In genomic region chr3:140292154-140292553, GRCh38 we compare ENCODE assay signal across 22 cellular contexts.
DNase-seq lines count a peak whose midpoint lies in the region; ATAC-seq, FAIRE-seq and TF ChIP-seq lines count a peak whose summit lies in the region.
"Had no signal": no experiment of that assay in that cellular context is flagged by ENCODE, and none has a peak within 500 bp of the region (broad histone marks: within the 10 kb centered on the region; RNA-seq: fewer than 3 reads in every experiment).

No MANE protein-coding gene starts in this region.

- peak; percentile 94 for DNase-seq in HT1080 (ENCODE audit: low read depth)
- peak; percentile 30 for DNase-seq in mammary epithelial cell
- DNase-seq in foreskin keratinocyte = peak in 1 of 2 donors; percentile 80
- no peak for DNase-seq in uterus
- DNase-seq in stimulated activated CD4-positive, alpha-beta T cell treated with anti-CD3 and anti-CD28 coated beads, Interleukin-1b, Interleukin-23, amount 100 ng/mL, for 48 hours = no peak
- DNase-seq in HTR-8/SVneo (ENCODE audit: insufficient read length, low spot score) = no peak
- DNase-seq: activated CD4-positive, alpha-beta T cell treated with anti-CD3 and anti-CD28 coated beads for 48 hours; activated CD8-positive, alpha-beta memory T cell treated with anti-CD3 and anti-CD28 coated beads, Interleukin-2, amount 50 U/mL, for 4 hours; activated naive CD4-positive, alpha-beta T cell; dermis blood vessel endothelial cell; GF-D8; left colon; NCI-H1048; NCI-H526 treated with DMSO at 0.1 percent for 48 hours; PC-9; SK-N-SH had no signal

- no peak for FAIRE-seq in HTR-8/SVneo (lab: Jason Lieb, UNC)

- H3K36me3 ChIP-seq in mammary epithelial cell (ENCODE audit: insufficient read depth, low read length) (no peaks in the 10 kb centered on the region), skeletal muscle tissue (ENCODE audit: control insufficient read depth in 3 of 3, insufficient read depth in 3 of 3, low read length in 3 of 3) (no peaks in the 10 kb centered on the region), uterus (no peaks in the 10 kb centered on the region)
- H3K36me3 ChIP-seq: ascending aorta, BE2C, ovary, thoracic aorta had no signal

- intact Hi-C loops in mammary epithelial cell (cut with micrococcal nuclease) = no loop called here
- intact Hi-C loops in uterus (cut with DNase I; ENCODE audit: low total_unique reads) = no loop called here

- no peaks in the 10 kb centered on the region for H4K20me1 ChIP-seq in mammary epithelial cell (ENCODE audit: insufficient read depth, low read length)

- 25% methylated on average over 2 of the region's 2 CpGs for WGBS in mammary epithelial cell (ENCODE audit: low coverage, missing lambda C conversion rate)

- peak overlapping the region; percentile 43 for H3K4me2 ChIP-seq in mammary epithelial cell (ENCODE audit: insufficient read depth, low read depth, low read length)
- H3K4me2 ChIP-seq: PC-9, SK-N-SH had no signal

- CTCF ChIA-PET in mammary epithelial cell (lab: Charles Lee; ENCODE audit: low non-redundant PET) = no interaction called here

- no peaks in the 10 kb centered on the region for H3K9me3 ChIP-seq in mammary epithelial cell (replicated peaks; ENCODE audit: insufficient read depth, low read length)
- H3K9me3 ChIP-seq in skeletal muscle tissue (ENCODE audit: control insufficient read depth in 3 of 3, low read length in 3 of 3) = no peaks in the 10 kb centered on the region
- H3K9me3 ChIP-seq in uterus = no peaks in the 10 kb centered on the region
- H3K9me3 ChIP-seq: ascending aorta, BE2C, ovary, SK-N-SH, thoracic aorta had no signal

- no peak for TF ChIP-seq POLR2A in uterus (IDR thresholded peaks at IDR 0.05)

- H3K27me3 ChIP-seq in mammary epithelial cell (ENCODE audit: insufficient read depth, low read length) (no peaks in the 10 kb centered on the region), foreskin keratinocyte (no peaks in the 10 kb centered on the region), skeletal muscle tissue (ENCODE audit: control insufficient read depth in 3 of 3, insufficient read depth in 3 of 3, low read length in 3 of 3) (no peaks in the 10 kb centered on the region), uterus (no peaks in the 10 kb centered on the region)
- H3K27me3 ChIP-seq: ascending aorta, BE2C, ovary had no signal

- dilution Hi-C loops in mammary epithelial cell (cut with HindIII; ENCODE audit: low sequenced_read_pairs) = no loop called here

- H2AFZ ChIP-seq in mammary epithelial cell (ENCODE audit: low read depth, low read length) = peak overlapping the region; percentile 18
- H2AFZ ChIP-seq: PC-9 had no signal

- BruUV-seq in mammary epithelial cell (replicated peaks; lab: Mats Ljungman, UMichigan) = no TSS peak

- H3K4me1 ChIP-seq in mammary epithelial cell (ENCODE audit: insufficient read depth, low read length) (peaks cover 54% of the 10 kb centered on the region), foreskin keratinocyte (peaks cover 29% of the 10 kb centered on the region), skeletal muscle tissue (ENCODE audit: control insufficient read depth in 3 of 3, insufficient read depth in 3 of 3, low read length in 3 of 3) (peaks cover 0 to 2% (median 0%) of the 10 kb centered on the region in 3 donors), uterus (no peaks in the 10 kb centered on the region)
- H3K4me1 ChIP-seq: ascending aorta, BE2C had no signal

- no peaks in the 10 kb centered on the region for H3K79me2 ChIP-seq in mammary epithelial cell (ENCODE audit: insufficient read depth, low read length)

- no peak for TF ChIP-seq CTCF in mammary epithelial cell (conservative IDR thresholded peaks at IDR 0.05 in 1 of 2, IDR thresholded peaks at IDR 0.05 in 1 of 2; ENCODE audit: extremely low read depth in 1 of 2, insufficient read depth in 1 of 2, low read depth in 1 of 2, low read length in 2 of 2)
- TF ChIP-seq CTCF in foreskin keratinocyte (conservative IDR thresholded peaks at IDR 0.05) = no peak
- TF ChIP-seq CTCF in uterus (IDR thresholded peaks at IDR 0.05) = no peak

- ATAC-seq in foreskin keratinocyte = peak; percentile 43
- ATAC-seq: left colon had no signal

- H3K27ac ChIP-seq in mammary epithelial cell (ENCODE audit: insufficient read depth, low read depth, low read length) = peak overlapping the region; percentile 68
- peak overlapping the region; percentile 24 for H3K27ac ChIP-seq in foreskin keratinocyte
- H3K27ac ChIP-seq in skeletal muscle tissue (ENCODE audit: low read depth, low read length) = peak overlapping the region; percentile 31
- H3K27ac ChIP-seq in uterus = no peak overlapping the region
- H3K27ac ChIP-seq: ascending aorta, ovary, PC-9, skin epidermis, thoracic aorta had no signal

- no peak overlapping the region for H3K9ac ChIP-seq in mammary epithelial cell (ENCODE audit: insufficient read depth, low read length)
- no peak overlapping the region for H3K9ac ChIP-seq in skeletal muscle tissue (ENCODE audit: low read depth in 1 of 3, low read length in 3 of 3)
- H3K9ac ChIP-seq: SK-N-SH had no signal

- no peak overlapping the region for H3K4me3 ChIP-seq in mammary epithelial cell (replicated peaks in 1 of 3; ENCODE audit: insufficient read depth in 1 of 3, low read depth in 2 of 3, low read length in 3 of 3)
- no peak overlapping the region for H3K4me3 ChIP-seq in skeletal muscle tissue (ENCODE audit: low read length in 3 of 3)
- no peak overlapping the region for H3K4me3 ChIP-seq in uterus
- H3K4me3 ChIP-seq: ascending aorta, ovary, PC-9, skin epidermis, thoracic aorta had no signal

- in situ Hi-C loops in mammary epithelial cell (cut with MboI; ENCODE audit: low sequenced_read_pairs in 2 of 2) = no loop called here

Comparison
In these comparisons a context has a peak if more than half of its experiments do, and no peak if none do; other contexts are left out.
1. DNase-seq: peak in HT1080 (single experiment) and mammary epithelial cell (single experiment); none in uterus (0 of 2), stimulated activated CD4-positive, alpha-beta T cell treated with anti-CD3 and anti-CD28 coated beads, Interleukin-1b, Interleukin-23, amount 100 ng/mL, for 48 hours (single experiment) and HTR-8/SVneo (single experiment).
2. H3K27ac ChIP-seq: peak in mammary epithelial cell (single experiment), foreskin keratinocyte (single experiment) and skeletal muscle tissue (single experiment); none in uterus (0 of 2).